ENCODE assay signal across 23 cellular contexts in the genomic region with DNA sequence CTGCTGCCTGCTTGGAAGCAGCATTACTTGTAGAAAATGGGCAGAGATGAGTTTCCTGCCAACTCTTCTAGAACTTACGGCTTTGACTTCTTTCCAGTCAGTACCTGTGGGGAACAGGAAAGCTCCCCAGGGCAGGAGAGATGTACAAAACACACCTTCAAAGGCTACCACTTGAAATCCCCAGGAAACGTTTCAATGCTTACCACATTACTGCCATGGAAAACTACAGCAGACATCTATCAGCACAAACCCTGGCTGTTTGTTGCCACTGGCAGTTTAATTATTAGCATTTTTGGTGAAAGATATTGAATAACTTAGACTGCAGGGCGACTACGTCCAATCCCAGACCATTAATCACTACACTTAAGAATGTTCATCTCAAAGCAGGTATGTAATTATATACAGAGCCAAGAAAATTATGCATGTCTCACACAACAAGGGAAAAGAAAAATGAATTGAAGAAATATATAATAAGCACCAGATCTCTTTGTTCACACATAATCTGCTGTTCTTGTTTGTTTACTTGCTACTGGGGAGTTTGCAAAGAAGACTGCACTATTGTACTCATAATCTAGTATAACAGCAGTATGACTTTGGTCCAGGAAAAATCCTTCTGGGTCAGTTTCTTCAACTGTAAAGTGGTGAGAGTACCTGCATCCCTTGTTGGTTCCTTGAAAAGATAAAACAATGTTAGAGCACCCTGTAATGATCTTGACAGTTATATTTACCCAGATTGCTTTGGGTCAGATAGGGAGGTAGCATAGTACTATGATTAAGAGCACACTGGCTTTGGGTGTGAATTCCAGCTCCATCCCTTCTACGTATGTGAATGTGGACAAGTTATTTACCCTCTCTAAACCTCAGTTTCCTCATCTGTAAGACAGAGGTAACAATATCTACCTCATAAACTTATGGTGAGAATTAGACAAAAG.
A peak's percentile ranks its signal among the peaks of the same experiment; 100 is the strongest.
DNase-seq lines count a peak whose midpoint lies in the region; ATAC-seq and TF ChIP-seq lines count a peak whose summit lies in the region.
"Had no signal": no experiment of that assay in that cellular context is flagged by ENCODE, and none has a peak within 500 bp of the region (broad histone marks: within the 10 kb centered on the region; RNA-seq: fewer than 3 reads in every experiment).

No MANE protein-coding gene starts in this region.

- H3K36me3 Mint-ChIP-seq in H9 (ENCODE audit: insufficient read depth in 1 of 3, low read depth in 3 of 3) (no peaks in the 10 kb centered on the region), nephron progenitor cell (ENCODE audit: low read depth) (no peaks in the 10 kb centered on the region)
- no peaks in the 10 kb centered on the region for H3K36me3 Mint-ChIP-seq in activated T-cell treated with anti-CD3 and anti-CD28 coated beads, Interleukin-2, amount 50 U/mL, for 4 hours (ENCODE audit: insufficient read depth)
- H3K36me3 Mint-ChIP-seq: activated naive CD8-positive, alpha-beta T cell treated with anti-CD3 and anti-CD28 coated beads for 36 hours; brain had no signal

- H3K18ac ChIP-seq in H9 (ENCODE audit: insufficient read length, low read depth, low read length) = no peak overlapping the region

- H3K27me3 ChIP-seq in H9 (ENCODE audit: insufficient read depth, low read length) = no peaks in the 10 kb centered on the region
- H3K27me3 ChIP-seq: upper lobe of left lung had no signal

- H3K79me1 ChIP-seq in H9 (ENCODE audit: insufficient read depth, low read depth, low read length, poor library complexity, severe bottlenecking) = no peaks in the 10 kb centered on the region

- no peak for DNase-seq in H9
- peak; percentile 93 for DNase-seq in NCI-H69 (lab: John Stamatoyannopoulos, UW)
- DNase-seq in glomerular visceral epithelial cell (ENCODE audit: extremely low spot score) = peak; percentile 34
- no peak for DNase-seq in nephron progenitor cell
- DNase-seq in activated T-cell treated with anti-CD3 and anti-CD28 coated beads, Interleukin-2, amount 50 U/mL, for 4 hours = no peak
- no peak for DNase-seq in NCI-H748 (lab: John Stamatoyannopoulos, UW; ENCODE audit: unreplicated experiment)
- no peak for DNase-seq in T1000 (lab: John Stamatoyannopoulos, UW)
- DNase-seq: activated CD4-positive, alpha-beta T cell treated with anti-CD3 and anti-CD28 coated beads for 1 hour; activated naive CD8-positive, alpha-beta T cell treated with anti-CD3 and anti-CD28 coated beads for 36 hours; Caco-2; cortex of kidney; EL; Karpas-422; NCI-H1048; SK-N-SH; stimulated activated CD4-positive, alpha-beta T cell treated with anti-CD3 and anti-CD28 coated beads, Interleukin-2, amount 100 ng/mL, for 24 hours; stimulated activated naive CD4-positive, alpha-beta T cell treated with Interleukin-2 at 50 U/mL for 16 hours; upper lobe of left lung had no signal

- ATAC-seq in esophagus mucosa = no peak
- ATAC-seq in activated T-cell treated with anti-CD3 and anti-CD28 coated beads, Interleukin-2, amount 50 U/mL, for 4 hours = no peak
- ATAC-seq: Panc1 had no signal

- TF ChIP-seq CTCF in H9 (conservative IDR thresholded peaks at IDR 0.05) (no peak), nephron progenitor cell (IDR thresholded peaks at IDR 0.05) (no peak)

- H3K14ac ChIP-seq in H9 (ENCODE audit: insufficient read depth, low read length) = no peak overlapping the region

- H3K27me3 Mint-ChIP-seq in H9 (ENCODE audit: low read depth) (no peaks in the 10 kb centered on the region), nephron progenitor cell (ENCODE audit: low read depth, poor library complexity) (no peaks in the 10 kb centered on the region)
- H3K27me3 Mint-ChIP-seq in activated T-cell treated with anti-CD3 and anti-CD28 coated beads, Interleukin-2, amount 50 U/mL, for 4 hours (ENCODE audit: low read depth) = peaks cover 10% of the 10 kb centered on the region
- H3K27me3 Mint-ChIP-seq: brain had no signal

- H2BK5ac ChIP-seq in H9 (ENCODE audit: insufficient read length, low read length) = no peak overlapping the region

- no peak overlapping the region for H2BK20ac ChIP-seq in H9 (ENCODE audit: low read depth, low read length, poor library complexity, severe bottlenecking)

- no peaks in the 10 kb centered on the region; the same call in 1 of the 2 replicates for H3K4me1 ChIP-seq in H9 (ENCODE audit: insufficient read depth, low read length)
- H3K4me1 ChIP-seq: Caco-2 had no signal

- no peaks in the 10 kb centered on the region for H3K9me3 ChIP-seq in H9 (ENCODE audit: control insufficient read depth, low read depth, low read length)
- H3K9me3 ChIP-seq: Caco-2, SK-N-SH, upper lobe of left lung had no signal

- no peak overlapping the region for H2BK12ac ChIP-seq in H9 (ENCODE audit: insufficient read length, low read depth, low read length)

- no peak overlapping the region for H2AFZ ChIP-seq in H9 (ENCODE audit: low read length)
- H2AFZ ChIP-seq: parathyroid adenoma had no signal

- H3K27ac ChIP-seq in H9 (ENCODE audit: insufficient read length, low read depth, low read length) = no peak overlapping the region
- H3K27ac ChIP-seq: parathyroid adenoma had no signal

- no peak overlapping the region for H2AK5ac ChIP-seq in H9 (ENCODE audit: insufficient read length, low read length)

- H3K27ac Mint-ChIP-seq in H9 = 0 out of 7 replicates have a peak overlapping the region, but pooled peaks of 2 of the 3 experiments have one; percentile 8 to 25
- peak overlapping the region; percentile 77 for H3K27ac Mint-ChIP-seq in nephron progenitor cell
- H3K27ac Mint-ChIP-seq: activated naive CD8-positive, alpha-beta T cell treated with anti-CD3 and anti-CD28 coated beads for 36 hours; B cell had no signal

- H3K4me3 Mint-ChIP-seq in H9 (no peak overlapping the region), nephron progenitor cell (no peak overlapping the region)
- H3K4me3 Mint-ChIP-seq in activated T-cell treated with anti-CD3 and anti-CD28 coated beads, Interleukin-2, amount 50 U/mL, for 4 hours = no peak overlapping the region
- H3K4me3 Mint-ChIP-seq: activated naive CD8-positive, alpha-beta T cell treated with anti-CD3 and anti-CD28 coated beads for 36 hours; B cell; brain had no signal

- no peak overlapping the region for H3K56ac ChIP-seq in H9 (ENCODE audit: insufficient read length, low read depth, low read length)

- H2BK15ac ChIP-seq in H9 (ENCODE audit: low read depth, low read length) = no peak overlapping the region

- WGBS in H9 (ENCODE audit: extremely low coverage, insufficient read length, low lambda C conversion rate) = no CpG with 5 or more reads among the region's 5 CpGs

- no peak overlapping the region for H3K9ac ChIP-seq in H9 (ENCODE audit: extremely low read depth, insufficient read length, low read length)
- H3K9ac ChIP-seq: parathyroid adenoma, SK-N-SH had no signal

- H2BK120ac ChIP-seq in H9 (ENCODE audit: low read depth, low read length, poor library complexity, severe bottlenecking) = no peak overlapping the region

- H4K8ac ChIP-seq in H9 (replicated peaks; ENCODE audit: insufficient read length, low read depth, low read length) = no peak overlapping the region

- H3K9me3 Mint-ChIP-seq in H9 (no peaks in the 10 kb centered on the region), nephron progenitor cell (no peaks in the 10 kb centered on the region)
- no peaks in the 10 kb centered on the region for H3K9me3 Mint-ChIP-seq in activated T-cell treated with anti-CD3 and anti-CD28 coated beads, Interleukin-2, amount 50 U/mL, for 4 hours
- H3K9me3 Mint-ChIP-seq: activated naive CD8-positive, alpha-beta T cell treated with anti-CD3 and anti-CD28 coated beads for 36 hours; brain had no signal

- H3K4me1 Mint-ChIP-seq in H9 (peaks cover 4% of the 10 kb centered on the region in 2 experiments; a peak in 3 of 4 replicates), nephron progenitor cell (peaks cover 24% of the 10 kb centered on the region)
- no peaks in the 10 kb centered on the region for H3K4me1 Mint-ChIP-seq in activated T-cell treated with anti-CD3 and anti-CD28 coated beads, Interleukin-2, amount 50 U/mL, for 4 hours (ENCODE audit: low read depth)
- H3K4me1 Mint-ChIP-seq: activated naive CD8-positive, alpha-beta T cell treated with anti-CD3 and anti-CD28 coated beads for 36 hours; B cell had no signal

- H3T11ph ChIP-seq in H9 (ENCODE audit: low read length) = no peak overlapping the region

- H4K20me1 ChIP-seq in H9 (ENCODE audit: control insufficient read depth, insufficient read depth, insufficient read length) = no peaks in the 10 kb centered on the region

- no peak overlapping the region for H4K91ac ChIP-seq in H9 (ENCODE audit: insufficient read length, low read depth, low read length)

- no peak overlapping the region for H4K5ac ChIP-seq in H9 (ENCODE audit: insufficient read length, low read depth, low read length)

- H3K23me2 ChIP-seq in H9 (ENCODE audit: insufficient read length, low read depth, low read length, poor library complexity, severe bottlenecking) = no peaks in the 10 kb centered on the region

- no peak overlapping the region for H3K4me2 ChIP-seq in H9 (ENCODE audit: insufficient read depth, insufficient read length, low read length)
- H3K4me2 ChIP-seq: SK-N-SH had no signal

- no peak overlapping the region for H3K23ac ChIP-seq in H9 (ENCODE audit: insufficient read length, low read depth, low read length)

- no peaks in the 10 kb centered on the region for H3K79me2 ChIP-seq in H9 (ENCODE audit: insufficient read depth, low read length)
- H3K79me2 ChIP-seq: parathyroid adenoma had no signal

- H3K4ac ChIP-seq in H9 (ENCODE audit: low read depth, low read length) = no peak overlapping the region

Comparison
In these comparisons a context has a peak if more than half of its experiments do, and no peak if none do; other contexts are left out.
1. DNase-seq: peak in NCI-H69 (single experiment) and glomerular visceral epithelial cell (single experiment); none in H9 (single experiment), nephron progenitor cell (single experiment), activated T-cell treated with anti-CD3 and anti-CD28 coated beads, Interleukin-2, amount 50 U/mL, for 4 hours (single experiment), NCI-H748 (single experiment) and T1000 (single experiment).